21 cellular contexts compared by ENCODE assay signal in the genomic region with DNA sequence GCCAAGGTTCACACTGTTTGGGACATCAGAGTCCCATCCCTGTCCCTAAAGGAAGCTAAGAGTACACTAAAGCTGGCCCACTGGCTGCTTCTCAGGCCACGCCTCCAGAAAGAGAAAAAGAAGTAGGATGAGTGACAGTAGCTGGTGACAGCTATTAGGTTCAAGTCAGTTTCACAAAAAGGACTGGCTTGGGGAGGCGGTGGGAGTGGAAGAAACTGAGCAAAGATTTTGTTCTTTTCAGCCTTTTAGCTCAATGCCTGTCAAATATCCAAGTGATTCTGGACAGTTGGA.
"Had no signal": no experiment of that assay in that cellular context is flagged by ENCODE, and none has a peak within 500 bp of the region (broad histone marks: within the 10 kb centered on the region; RNA-seq: fewer than 3 reads in every experiment).

No MANE protein-coding gene starts in this region.

- FAIRE-seq: keratinocyte, pancreas had no signal

- H3K27ac ChIP-seq: coronary artery, esophagus squamous epithelium, lower lobe of right lung, neutrophil, pancreas, prostate gland, sigmoid colon, skin epidermis, spleen, thoracic aorta, vagina had no signal

- H3K4me3 ChIP-seq: coronary artery, esophagus squamous epithelium, lower lobe of right lung, pancreas, prostate gland, sigmoid colon, skin epidermis, spleen, thoracic aorta, vagina had no signal

- H3K9me3 ChIP-seq: esophagus squamous epithelium, lower lobe of right lung, neutrophil, pancreas, prostate gland, sigmoid colon, spleen, thoracic aorta, vagina had no signal

- ATAC-seq: left ventricle myocardium superior; right cardiac atrium; stimulated activated naive B cell treated with anti-CD40 and anti-IgM and Interleukin-4, amounts not matched to agents 10 μg/mL and 1 μg/mL and 100 μg/mL, for 72 hours had no signal

- DNase-seq: effector memory CD4-positive, alpha-beta T cell; erythroblast; esophagus squamous epithelium; foreskin melanocyte; immature natural killer cell; left ventricle myocardium superior; lower lobe of right lung; pancreas; right cardiac atrium; sigmoid colon; spleen; stimulated activated CD4-positive, alpha-beta T cell treated with anti-CD3 and anti-CD28 coated beads, Interleukin-4, amount 100 ng/mL, for 4 hours; stimulated activated naive B cell treated with anti-CD40 and anti-IgM and Interleukin-4, amounts not matched to agents 10 μg/mL and 1 μg/mL and 100 μg/mL, for 72 hours; trophoblast cell had no signal

- H3K27me3 ChIP-seq: esophagus squamous epithelium, neutrophil, pancreas, sigmoid colon, spleen, vagina had no signal

- H3K36me3 ChIP-seq: neutrophil, pancreas, prostate gland, sigmoid colon, thoracic aorta, vagina had no signal

- H3K4me1 ChIP-seq: esophagus squamous epithelium, lower lobe of right lung, pancreas, prostate gland, spleen, vagina had no signal
